In genomic region chr11:9735919-9736318, GRCh38 we compare ENCODE assay signal across 21 cellular contexts.
"Had no signal": no experiment of that assay in that cellular context is flagged by ENCODE, and none has a peak within 500 bp of the region (broad histone marks: within the 10 kb centered on the region; RNA-seq: fewer than 3 reads in every experiment).

No MANE protein-coding gene starts in this region.

- DNase-seq: activated CD8-positive, alpha-beta T cell treated with anti-CD3 and anti-CD28 coated beads for 36 hours; activated effector memory CD4-positive, alpha-beta T cell treated with anti-CD3 and anti-CD28 coated beads, Interleukin-2, amount 50 U/mL, for 16 hours; activated T-cell treated with anti-CD3 and anti-CD28 coated beads, Interleukin-2, amount 50 U/mL, for 48 hours; adrenal gland; effector CD4-positive, alpha-beta T cell; esophagus squamous epithelium; immature natural killer cell; kidney glomerular epithelial cell; left ventricle myocardium inferior; mammary epithelial cell; occipital lobe; psoas muscle; stimulated activated CD4-positive, alpha-beta T cell treated with anti-CD3 and anti-CD28 coated beads, Interleukin-4, amount 100 ng/mL, for 1 hour; SW 1271; upper lobe of right lung had no signal

- ATAC-seq: activated CD8-positive, alpha-beta T cell treated with anti-CD3 and anti-CD28 coated beads for 36 hours; psoas muscle; sciatic nerve; stimulated activated effector memory CD8-positive, alpha-beta T cell treated with anti-CD3 and anti-CD28 coated beads, Interleukin-12 subunit alpha, Interleukin-12 subunit beta, amount 100 ng/mL, for 72 hours; upper lobe of right lung had no signal

- H3K4me3 ChIP-seq: adrenal gland, esophagus squamous epithelium, left ventricle myocardium inferior, psoas muscle, smooth muscle cell, thoracic aorta, upper lobe of right lung had no signal

- H3K4me1 Mint-ChIP-seq: activated naive CD4-positive, alpha-beta T cell treated with anti-CD3 and anti-CD28 coated beads, Interleukin-2, amount 50 U/mL, for 24 hours; stimulated activated effector memory CD8-positive, alpha-beta T cell treated with anti-CD3 and anti-CD28 coated beads, Interleukin-12 subunit alpha, Interleukin-12 subunit beta, amount 100 ng/mL, for 72 hours had no signal

- H3K4me3 Mint-ChIP-seq: activated CD4-positive, alpha-beta T cell treated with anti-CD3 and anti-CD28 coated beads, Interleukin-2, amount 10 ng/mL, durations not matched to agents 24 days and 14 days; activated CD8-positive, alpha-beta T cell treated with anti-CD3 and anti-CD28 coated beads for 36 hours; activated naive CD4-positive, alpha-beta T cell treated with anti-CD3 and anti-CD28 coated beads, Interleukin-2, amount 50 U/mL, for 24 hours; immature natural killer cell; stimulated activated effector memory CD8-positive, alpha-beta T cell treated with anti-CD3 and anti-CD28 coated beads, Interleukin-12 subunit alpha, Interleukin-12 subunit beta, amount 100 ng/mL, for 72 hours had no signal

- H3K9me3 ChIP-seq: adrenal gland, thoracic aorta, upper lobe of right lung had no signal

- H3K27me3 Mint-ChIP-seq: activated CD4-positive, alpha-beta T cell treated with anti-CD3 and anti-CD28 coated beads, Interleukin-2, amount 10 ng/mL, durations not matched to agents 24 days and 14 days; activated CD8-positive, alpha-beta T cell treated with anti-CD3 and anti-CD28 coated beads for 36 hours had no signal

- H3K27ac ChIP-seq: adrenal gland, esophagus squamous epithelium, left ventricle myocardium inferior, psoas muscle, thoracic aorta, upper lobe of right lung had no signal

- H3K27ac Mint-ChIP-seq: activated CD4-positive, alpha-beta T cell treated with anti-CD3 and anti-CD28 coated beads, Interleukin-2, amount 10 ng/mL, durations not matched to agents 24 days and 14 days; activated CD8-positive, alpha-beta T cell treated with anti-CD3 and anti-CD28 coated beads for 36 hours; activated naive CD4-positive, alpha-beta T cell treated with anti-CD3 and anti-CD28 coated beads, Interleukin-2, amount 50 U/mL, for 24 hours; immature natural killer cell; stimulated activated effector memory CD8-positive, alpha-beta T cell treated with anti-CD3 and anti-CD28 coated beads, Interleukin-12 subunit alpha, Interleukin-12 subunit beta, amount 100 ng/mL, for 72 hours had no signal

- H3K4me1 ChIP-seq: adrenal gland, psoas muscle had no signal

- H3K4me2 ChIP-seq: smooth muscle cell had no signal
